Comparison of ENCODE assay signal across 12 cellular contexts in genomic region chr19:54199401-54199800, GRCh38. TPM values are rescaled to one million over a fixed set of nuclear protein-coding genes. Genes with fewer than 3 reads are reported as not detected.
A peak's percentile ranks its signal among the peaks of the same experiment; 100 is the strongest.
DNase-seq lines count a peak whose midpoint lies in the region; ATAC-seq and TF ChIP-seq lines count a peak whose summit lies in the region.
"Had no signal": no experiment of that assay in that cellular context is flagged by ENCODE, and none has a peak within 500 bp of the region (broad histone marks: within the 10 kb centered on the region; RNA-seq: fewer than 3 reads in every experiment).

No MANE protein-coding gene starts in this region.

- H3K27ac Mint-ChIP-seq in CD14-positive monocyte (peak overlapping the region in 6 of 7 donors; percentile 62 to 100 (median 92)), H9 (peak overlapping the region; percentile 56 to 89 (median 82); a peak in 6 of 7 replicates)
- peak overlapping the region; percentile 65 for H3K27ac Mint-ChIP-seq in activated T-helper 2 cell treated with anti-CD3 and anti-CD28 coated beads, Interferon-gamma antibody, Interleukin-2, Interleukin-4, amounts not matched to agents 10 μg/mL and 5 μg/mL and 100 μg/mL, durations not matched to agents 14 hours and 24 hours and 36 hours
- H3K27ac Mint-ChIP-seq in naive thymus-derived CD8-positive, alpha-beta T cell, result peak overlapping the region in 8 of 10 donors; percentile 33 to 87 (median 74)

- no peak for TF ChIP-seq POLR2A in thyroid gland (IDR thresholded peaks at IDR 0.05)
- no peak for TF ChIP-seq POLR2A in suprapubic skin (IDR thresholded peaks at IDR 0.05)

- H2BK120ac ChIP-seq in H9 (ENCODE audit: low read depth, low read length, poor library complexity, severe bottlenecking), result no peak overlapping the region

- H3K9me3 Mint-ChIP-seq in CD14-positive monocyte, result peaks cover 0 to 4% (median 0%) of the 10 kb centered on the region in 7 donors
- H3K9me3 Mint-ChIP-seq in H9, result no peaks in the 10 kb centered on the region
- H3K9me3 Mint-ChIP-seq in activated T-helper 2 cell treated with anti-CD3 and anti-CD28 coated beads, Interferon-gamma antibody, Interleukin-2, Interleukin-4, amounts not matched to agents 10 μg/mL and 5 μg/mL and 100 μg/mL, durations not matched to agents 14 hours and 24 hours and 36 hours, result no peaks in the 10 kb centered on the region
- no peaks in the 10 kb centered on the region for H3K9me3 Mint-ChIP-seq in naive thymus-derived CD8-positive, alpha-beta T cell

- H2BK20ac ChIP-seq in H9 (ENCODE audit: low read depth, low read length, poor library complexity, severe bottlenecking), result no peak overlapping the region

- H3K9me3 ChIP-seq in H9 (ENCODE audit: control insufficient read depth, low read depth, low read length), result no peaks in the 10 kb centered on the region
- no peaks in the 10 kb centered on the region for H3K9me3 ChIP-seq in thyroid gland
- H3K9me3 ChIP-seq in suprapubic skin, result no peaks in the 10 kb centered on the region
- H3K9me3 ChIP-seq: Peyer's patch had no signal

- H2BK15ac ChIP-seq in H9 (ENCODE audit: low read depth, low read length), result no peak overlapping the region

- H4K91ac ChIP-seq in H9 (ENCODE audit: insufficient read length, low read depth, low read length), result no peak overlapping the region

- H2AFZ ChIP-seq in H9 (ENCODE audit: low read length), result no peak overlapping the region

- ATAC-seq in naive thymus-derived CD8-positive, alpha-beta T cell, result no peak

- H3K9ac ChIP-seq in H9 (ENCODE audit: extremely low read depth, insufficient read length, low read length), result no peak overlapping the region

- peak overlapping the region in 1 of 2 donors; percentile 47 for H3K4me3 Mint-ChIP-seq in CD14-positive monocyte
- H3K4me3 Mint-ChIP-seq in H9, result peak overlapping the region; percentile 46 to 98
- H3K4me3 Mint-ChIP-seq in activated T-helper 2 cell treated with anti-CD3 and anti-CD28 coated beads, Interferon-gamma antibody, Interleukin-2, Interleukin-4, amounts not matched to agents 10 μg/mL and 5 μg/mL and 100 μg/mL, durations not matched to agents 14 hours and 24 hours and 36 hours (ENCODE audit: low read depth), result peak overlapping the region; percentile 78
- H3K4me3 Mint-ChIP-seq in naive thymus-derived CD8-positive, alpha-beta T cell, result peak overlapping the region; percentile 44 to 97 (median 69)

- no peak overlapping the region for H3K18ac ChIP-seq in H9 (ENCODE audit: insufficient read length, low read depth, low read length)

- H3K79me2 ChIP-seq in H9 (ENCODE audit: insufficient read depth, low read length), result peaks cover 34% of the 10 kb centered on the region

- H3K23ac ChIP-seq in H9 (ENCODE audit: insufficient read length, low read depth, low read length), result no peak overlapping the region

- intact Hi-C loops in CD14-positive monocyte (cut with micrococcal nuclease), result loop anchor here (10.0 kb wide), 2 partner anchors 245 to 1455 kb away; partner anchors contain the start of genes LENG8 (in 1 of the 2) and U2AF2 (in 1 of the 2)
- intact Hi-C loops in activated T-helper 2 cell treated with anti-CD3 and anti-CD28 coated beads, Interferon-gamma antibody, Interleukin-2, Interleukin-4, amounts not matched to agents 10 μg/mL and 5 μg/mL and 100 μg/mL, durations not matched to agents 14 hours and 24 hours and 36 hours (cut with micrococcal nuclease), result no loop called here
- intact Hi-C loops in thyroid gland (cut with DNase I), result no loop called here

- TF ChIP-seq CTCF in CD14-positive monocyte (IDR thresholded peaks at IDR 0.05), result no peak
- no peak for TF ChIP-seq CTCF in H9 (conservative IDR thresholded peaks at IDR 0.05)
- no peak for TF ChIP-seq CTCF in thyroid gland (IDR thresholded peaks at IDR 0.05)
- no peak for TF ChIP-seq CTCF in suprapubic skin (IDR thresholded peaks at IDR 0.05)

- H3K4ac ChIP-seq in H9 (ENCODE audit: low read depth, low read length), result no peak overlapping the region

- no peak overlapping the region for H2AK5ac ChIP-seq in H9 (ENCODE audit: insufficient read length, low read length)

- H3K27me3 ChIP-seq in H9 (ENCODE audit: insufficient read depth, low read length) (no peaks in the 10 kb centered on the region), thyroid gland (no peaks in the 10 kb centered on the region), suprapubic skin (no peaks in the 10 kb centered on the region)
- H3K27me3 ChIP-seq: Peyer's patch had no signal

- H3T11ph ChIP-seq in H9 (ENCODE audit: low read length), result no peak overlapping the region

- H3K23me2 ChIP-seq in H9 (ENCODE audit: insufficient read length, low read depth, low read length, poor library complexity, severe bottlenecking), result peaks cover 7% of the 10 kb centered on the region

- H3K14ac ChIP-seq in H9 (ENCODE audit: insufficient read depth, low read length), result no peak overlapping the region

- H4K8ac ChIP-seq in H9 (replicated peaks; ENCODE audit: insufficient read length, low read depth, low read length), result no peak overlapping the region

- H3K4me2 ChIP-seq in H9 (ENCODE audit: insufficient read depth, insufficient read length, low read length), result no peak overlapping the region

- H2BK12ac ChIP-seq in H9 (ENCODE audit: insufficient read length, low read depth, low read length), result no peak overlapping the region

- H2BK5ac ChIP-seq in H9 (ENCODE audit: insufficient read length, low read length), result no peak overlapping the region

- H4K5ac ChIP-seq in H9 (ENCODE audit: insufficient read length, low read depth, low read length), result no peak overlapping the region

- no CpG with 5 or more reads among the region's 16 CpGs for WGBS in H9 (ENCODE audit: extremely low coverage, insufficient read length, low lambda C conversion rate)
- 92 to 95% methylated on average over 16 of the region's 16 CpGs for WGBS in thyroid gland, 2 donors
- 94% methylated on average over 16 of the region's 16 CpGs for WGBS in suprapubic skin

- H3K36me3 Mint-ChIP-seq in CD14-positive monocyte (peaks cover 56 to 65% of the 10 kb centered on the region in 2 donors), H9 (ENCODE audit: insufficient read depth in 1 of 3, low read depth in 3 of 3) (peaks cover 47 to 59% (median 56%) of the 10 kb centered on the region in 3 experiments)
- peaks cover 45% of the 10 kb centered on the region for H3K36me3 Mint-ChIP-seq in activated T-helper 2 cell treated with anti-CD3 and anti-CD28 coated beads, Interferon-gamma antibody, Interleukin-2, Interleukin-4, amounts not matched to agents 10 μg/mL and 5 μg/mL and 100 μg/mL, durations not matched to agents 14 hours and 24 hours and 36 hours (ENCODE audit: low read depth)
- peaks cover 5 to 53% (median 16%) of the 10 kb centered on the region in 3 donors for H3K36me3 Mint-ChIP-seq in naive thymus-derived CD8-positive, alpha-beta T cell

- no peak for TF ChIP-seq EP300 in suprapubic skin (IDR thresholded peaks at IDR 0.05)

- H3K4me3 ChIP-seq in thyroid gland (replicated peaks in 1 of 3) (no peak overlapping the region), suprapubic skin (no peak overlapping the region)

- DNase-seq in CD14-positive monocyte (ENCODE audit: low spot score), result no peak
- no peak for DNase-seq in H9
- no peak for DNase-seq in activated T-helper 2 cell treated with anti-CD3 and anti-CD28 coated beads, Interferon-gamma antibody, Interleukin-2, Interleukin-4, amounts not matched to agents 10 μg/mL and 5 μg/mL and 100 μg/mL, durations not matched to agents 14 hours and 24 hours and 36 hours (ENCODE audit: low spot score)
- no peak for DNase-seq in naive thymus-derived CD8-positive, alpha-beta T cell
- no peak for DNase-seq in thyroid gland
- DNase-seq in suprapubic skin (ENCODE audit: low spot score in 2 of 2), result no peak
- DNase-seq in DMS53 treated with DMSO at 0.1 percent for 48 hours (lab: John Stamatoyannopoulos, UW; ENCODE audit: unreplicated experiment), result no peak
- DNase-seq: activated effector memory CD4-positive, alpha-beta T cell treated with Interleukin-2 at 50 U/mL for 16 hours; foreskin fibroblast; KBM-7; nucleus accumbens; Peyer's patch had no signal

- H3K4me1 ChIP-seq in H9 (ENCODE audit: insufficient read depth, low read length) (peaks cover 3% of the 10 kb centered on the region), thyroid gland (peaks cover 21 to 26% of the 10 kb centered on the region in 2 donors), suprapubic skin (peaks cover 38% of the 10 kb centered on the region)

- peaks cover 19 to 27% of the 10 kb centered on the region in 2 donors for H3K36me3 ChIP-seq in thyroid gland
- peaks cover 24% of the 10 kb centered on the region for H3K36me3 ChIP-seq in suprapubic skin

- H3K4me1 Mint-ChIP-seq in CD14-positive monocyte (peaks cover 33% of the 10 kb centered on the region), H9 (peaks cover 27 to 37% of the 10 kb centered on the region in 2 experiments)
- H3K4me1 Mint-ChIP-seq in activated T-helper 2 cell treated with anti-CD3 and anti-CD28 coated beads, Interferon-gamma antibody, Interleukin-2, Interleukin-4, amounts not matched to agents 10 μg/mL and 5 μg/mL and 100 μg/mL, durations not matched to agents 14 hours and 24 hours and 36 hours (ENCODE audit: low read depth), result peaks cover 27% of the 10 kb centered on the region
- peaks cover 11 to 52% (median 30%) of the 10 kb centered on the region in 4 donors for H3K4me1 Mint-ChIP-seq in naive thymus-derived CD8-positive, alpha-beta T cell

- no peak overlapping the region for H3K56ac ChIP-seq in H9 (ENCODE audit: insufficient read length, low read depth, low read length)

- no peaks in the 10 kb centered on the region for H4K20me1 ChIP-seq in H9 (ENCODE audit: control insufficient read depth, insufficient read depth, insufficient read length)

- H3K27me3 Mint-ChIP-seq in CD14-positive monocyte (ENCODE audit: low read depth in 3 of 3) (no peaks in the 10 kb centered on the region), H9 (ENCODE audit: low read depth) (no peaks in the 10 kb centered on the region; the same call in 1 of the 2 replicates)
- no peaks in the 10 kb centered on the region for H3K27me3 Mint-ChIP-seq in activated T-helper 2 cell treated with anti-CD3 and anti-CD28 coated beads, Interferon-gamma antibody, Interleukin-2, Interleukin-4, amounts not matched to agents 10 μg/mL and 5 μg/mL and 100 μg/mL, durations not matched to agents 14 hours and 24 hours and 36 hours (ENCODE audit: low read depth)
- no peaks in the 10 kb centered on the region for H3K27me3 Mint-ChIP-seq in naive thymus-derived CD8-positive, alpha-beta T cell

- POLR2A ChIA-PET in naive thymus-derived CD8-positive, alpha-beta T cell (lab: Charles Lee), result interaction anchor here (1.9 to 6.3 kb wide), 5 partner anchors 9 to 84 kb away, joined by 5 to 158 read pairs (median 16); partner anchors contain the start of genes CNOT3, LENG1, MBOAT7 and PRPF31

- no peak overlapping the region for H3K27ac ChIP-seq in H9 (ENCODE audit: insufficient read length, low read depth, low read length)
- H3K27ac ChIP-seq in thyroid gland, result no peak overlapping the region
- no peak overlapping the region for H3K27ac ChIP-seq in suprapubic skin

- peaks cover 6% of the 10 kb centered on the region for H3K79me1 ChIP-seq in H9 (ENCODE audit: insufficient read depth, low read depth, low read length, poor library complexity, severe bottlenecking)

RNA-seq across cellular contexts. Expression of gene RPS9, which starts 1.3 kb away (rescaled TPM):
- 100 to 1,000 TPM; 756 to 983 TPM for polyA plus RNA-seq in CD14-positive monocyte
- total RNA-seq in H9 (2021), result 1,674 and 1,679 TPM in 2 replicates
- 1,460 and 1,467 TPM in 2 replicates for total RNA-seq in activated T-helper 2 cell treated with anti-CD3 and anti-CD28 coated beads, Interferon-gamma antibody, Interleukin-2, Interleukin-4, amounts not matched to agents 10 μg/mL and 5 μg/mL and 100 μg/mL, durations not matched to agents 14 hours and 24 hours and 36 hours
- 1,000 to 10,000 TPM; 1,288 to 1,335 TPM for total RNA-seq in naive thymus-derived CD8-positive, alpha-beta T cell
- 1,000 to 10,000 TPM; 1,265 to 1,506 (median 1,311) TPM for polyA plus RNA-seq in naive thymus-derived CD8-positive, alpha-beta T cell
- total RNA-seq in thyroid gland, result 1,000 to 10,000 TPM; 1,847 to 2,152 (median 2,039) TPM
- total RNA-seq in suprapubic skin, result 1,000 to 10,000 TPM; 1,403 to 3,061 (median 2,817) TPM

RNA-seq across cellular contexts. Expression of gene TSEN34, which starts 8.3 kb away (rescaled TPM):
- polyA plus RNA-seq in CD14-positive monocyte, result 100 to 1,000 TPM; 109 to 125 TPM
- 28.3 and 29.0 TPM in 2 replicates for total RNA-seq in H9 (2021)
- 16.8 and 19.0 TPM in 2 replicates for total RNA-seq in activated T-helper 2 cell treated with anti-CD3 and anti-CD28 coated beads, Interferon-gamma antibody, Interleukin-2, Interleukin-4, amounts not matched to agents 10 μg/mL and 5 μg/mL and 100 μg/mL, durations not matched to agents 14 hours and 24 hours and 36 hours
- total RNA-seq in naive thymus-derived CD8-positive, alpha-beta T cell, result 10 to 100 TPM; 25.2 to 25.6 TPM
- polyA plus RNA-seq in naive thymus-derived CD8-positive, alpha-beta T cell, result 10 to 100 TPM; 23.4 to 38.7 (median 33.3) TPM
- 100 to 1,000 TPM in 1 of 4 donors, 10 to 100 TPM in 3; 58.1 to 102 (median 82.0) TPM for total RNA-seq in thyroid gland
- 10 to 100 TPM; 42.7 to 76.3 (median 69.1) TPM for total RNA-seq in suprapubic skin

RNA-seq across cellular contexts. Expression of gene MBOAT7, which starts 10.0 kb away (rescaled TPM):
- 100 to 1,000 TPM in 1 of 2 donors, 10 to 100 TPM in 1; 84.0 to 115 TPM for polyA plus RNA-seq in CD14-positive monocyte
- 100 and 103 TPM in 2 replicates for total RNA-seq in H9 (2021)
- total RNA-seq in activated T-helper 2 cell treated with anti-CD3 and anti-CD28 coated beads, Interferon-gamma antibody, Interleukin-2, Interleukin-4, amounts not matched to agents 10 μg/mL and 5 μg/mL and 100 μg/mL, durations not matched to agents 14 hours and 24 hours and 36 hours, result 311 and 318 TPM in 2 replicates
- 10 to 100 TPM; 35.9 to 36.1 TPM for total RNA-seq in naive thymus-derived CD8-positive, alpha-beta T cell
- 10 to 100 TPM; 11.9 to 17.9 (median 14.8) TPM for polyA plus RNA-seq in naive thymus-derived CD8-positive, alpha-beta T cell
- total RNA-seq in thyroid gland, result 100 to 1,000 TPM in 1 of 4 donors, 10 to 100 TPM in 3; 47.3 to 101 (median 69.0) TPM
- 10 to 100 TPM; 54.7 to 96.5 (median 58.7) TPM for total RNA-seq in suprapubic skin

RNA-seq across cellular contexts. Expression of gene LILRB3, which starts 23.4 kb away (rescaled TPM):
- polyA plus RNA-seq in CD14-positive monocyte, result 100 to 1,000 TPM in 1 of 2 donors, 10 to 100 TPM in 1; 62.9 to 104 TPM
- not detected in 2 replicates for total RNA-seq in H9 (2021)
- total RNA-seq in activated T-helper 2 cell treated with anti-CD3 and anti-CD28 coated beads, Interferon-gamma antibody, Interleukin-2, Interleukin-4, amounts not matched to agents 10 μg/mL and 5 μg/mL and 100 μg/mL, durations not matched to agents 14 hours and 24 hours and 36 hours, result 0.64 TPM in 1 of 2 replicates, not detected in the other
- under 1 TPM in 1 of 2 experiments, not detected in 1; 0.62 TPM for total RNA-seq in naive thymus-derived CD8-positive, alpha-beta T cell
- not detected for polyA plus RNA-seq in naive thymus-derived CD8-positive, alpha-beta T cell
- total RNA-seq in thyroid gland, result 10 to 100 TPM in 2 of 4 donors, 1 to 10 TPM in 1, under 1 TPM in 1; 0.56 to 16.1 (median 10.1) TPM
- 1 to 10 TPM in 3 of 4 donors, under 1 TPM in 1; 0.34 to 5.7 (median 2.9) TPM for total RNA-seq in suprapubic skin

RNA-seq across cellular contexts. Expression of gene TMC4, which starts 26.4 kb away (rescaled TPM):
- 1 to 10 TPM; 1.5 to 2.5 TPM for polyA plus RNA-seq in CD14-positive monocyte
- 12.2 and 12.7 TPM in 2 replicates for total RNA-seq in H9 (2021)
- total RNA-seq in activated T-helper 2 cell treated with anti-CD3 and anti-CD28 coated beads, Interferon-gamma antibody, Interleukin-2, Interleukin-4, amounts not matched to agents 10 μg/mL and 5 μg/mL and 100 μg/mL, durations not matched to agents 14 hours and 24 hours and 36 hours, result 0.16 and 0.37 TPM in 2 replicates
- not detected for total RNA-seq in naive thymus-derived CD8-positive, alpha-beta T cell
- polyA plus RNA-seq in naive thymus-derived CD8-positive, alpha-beta T cell, result under 1 TPM in 1 of 3 donors, not detected in 2; 0.13 TPM
- 10 to 100 TPM; 42.6 to 91.7 (median 68.5) TPM for total RNA-seq in thyroid gland
- 10 to 100 TPM in 2 of 4 donors, 1 to 10 TPM in 2; 3.4 to 22.8 (median 9.0) TPM for total RNA-seq in suprapubic skin

Comparison
In these comparisons a context has a peak if more than half of its experiments do, and no peak if none do; other contexts are left out.
1. intact Hi-C loops: an anchor here in CD14-positive monocyte (10.0 kb wide); none called in activated T-helper 2 cell treated with anti-CD3 and anti-CD28 coated beads, Interferon-gamma antibody, Interleukin-2, Interleukin-4, amounts not matched to agents 10 μg/mL and 5 μg/mL and 100 μg/mL, durations not matched to agents 14 hours and 24 hours and 36 hours and thyroid gland.